In the genomic region with DNA sequence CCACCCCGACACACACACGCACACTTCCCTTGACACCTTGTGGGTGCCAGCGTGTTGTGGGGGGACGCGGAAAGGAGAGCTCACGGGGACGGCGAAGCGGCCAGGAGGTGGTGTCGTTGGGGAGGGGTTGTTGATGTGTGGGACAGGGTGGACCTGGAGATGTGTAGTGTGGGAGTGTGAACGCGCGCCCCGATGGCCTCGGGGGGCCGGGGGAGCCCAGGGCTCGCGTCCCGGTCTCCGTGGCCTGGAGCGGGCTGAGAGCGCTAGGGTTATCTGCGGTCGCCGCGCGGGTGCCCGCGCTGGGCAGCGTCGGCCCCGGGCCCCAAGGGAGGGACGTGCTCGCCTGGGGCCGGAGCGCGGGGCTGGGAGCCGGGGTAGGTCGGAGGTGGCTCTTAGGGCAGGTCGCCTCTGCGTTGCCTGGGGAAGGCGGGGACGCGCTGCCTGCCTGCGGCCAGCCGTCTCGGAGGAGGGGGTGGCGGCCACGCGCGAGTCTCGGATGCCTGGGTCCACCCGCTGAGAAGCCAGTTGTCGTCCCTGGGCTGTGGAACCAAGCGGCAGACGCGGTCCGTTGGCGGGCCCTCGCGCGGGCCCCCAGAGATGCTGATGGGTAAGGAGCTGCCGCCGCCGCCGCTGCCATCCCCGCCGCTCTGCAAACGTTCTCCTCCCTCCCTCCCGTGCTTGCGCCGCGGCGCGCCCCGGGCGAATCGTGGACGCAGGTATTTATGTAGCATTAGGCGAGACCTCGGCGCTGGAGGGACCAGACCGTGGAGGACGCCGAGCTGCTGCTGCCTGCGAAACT, we compare ENCODE assay signal across 8 cellular contexts.
DNase-seq lines count a peak whose midpoint lies in the region; ATAC-seq and TF ChIP-seq lines count a peak whose summit lies in the region.

No MANE protein-coding gene starts in this region.

- H3K36me3 ChIP-seq in HUES48 (ENCODE audit: control insufficient read depth, insufficient read depth, low read length) (no peaks in the 10 kb centered on the region), parathyroid adenoma (ENCODE audit: control insufficient read depth, insufficient read depth, low read length) (no peaks in the 10 kb centered on the region)

- H3K27ac ChIP-seq in HUES48 (ENCODE audit: low read depth, low read length): no peak overlapping the region
- no peak overlapping the region for H3K27ac ChIP-seq in parathyroid adenoma

- no peak overlapping the region for H3K9ac ChIP-seq in HUES48 (ENCODE audit: low read depth, low read length)
- no peak overlapping the region for H3K9ac ChIP-seq in parathyroid adenoma

- H3K4me3 ChIP-seq in HUES48 (ENCODE audit: low read depth, low read length) (peak overlapping the region; percentile 74), parathyroid adenoma (ENCODE audit: low read depth, low read length) (peak overlapping the region; percentile 66)

- H3K4me2 ChIP-seq in parathyroid adenoma (ENCODE audit: low read length): peak overlapping the region; percentile 95

- intact Hi-C loops in head of caudate nucleus (cut with DNase I): loop anchor here (10.0 kb wide), 1 partner anchor 178 kb away; no protein-coding TSS in a partner anchor

- H3K9me3 ChIP-seq in HUES48 (ENCODE audit: control insufficient read depth, insufficient read depth, low read length) (no peaks in the 10 kb centered on the region), parathyroid adenoma (ENCODE audit: control insufficient read depth, low read length) (no peaks in the 10 kb centered on the region)

- peaks cover 5% of the 10 kb centered on the region for H3K79me2 ChIP-seq in parathyroid adenoma

- no peak for ATAC-seq in HG02610 (IDR thresholded peaks at IDR 0.05; ENCODE audit: unreplicated experiment)
- ATAC-seq in GM21717 (IDR thresholded peaks at IDR 0.05; ENCODE audit: unreplicated experiment): no peak
- no peak for ATAC-seq in GM21515 (IDR thresholded peaks at IDR 0.05; ENCODE audit: unreplicated experiment)

- DNase-seq in D341Med (ENCODE audit: low spot score): peak; percentile 65
- DNase-seq in activated T-cell treated with anti-CD3 and anti-CD28 coated beads, Interleukin-2, amount 50 U/mL, for 48 hours: peak; percentile 42 to 54
- DNase-seq in head of caudate nucleus: peak in 36 of 42 donors; percentile 7 to 64 (median 34)

- H3K27me3 ChIP-seq in HUES48 (ENCODE audit: control insufficient read depth, insufficient read depth, low read length) (peaks cover 78% of the 10 kb centered on the region), parathyroid adenoma (ENCODE audit: control insufficient read depth, insufficient read depth, low read length) (no peaks in the 10 kb centered on the region)

- no peak for TF ChIP-seq CTCF in parathyroid adenoma (IDR thresholded peaks at IDR 0.05)

- peak overlapping the region; percentile 90 for H2AFZ ChIP-seq in parathyroid adenoma

- H3K4me1 ChIP-seq in HUES48 (ENCODE audit: control insufficient read depth, insufficient read depth, low read length) (peaks cover 10% of the 10 kb centered on the region; the same call in 1 of the 2 replicates), parathyroid adenoma (peaks cover 3% of the 10 kb centered on the region)
